ENCODE assay signal across 1 cellular context in genomic region chr3:50322386-50323091, GRCh38.
TF ChIP-seq lines count a peak whose summit lies in the region.

Gene HYAL2 (minus strand): TSS chr3:50322745. CDS start chr3:50320489, 2,256 bp downstream.

TF ChIP-seq in HepG2, 621 proteins besides CTCF, POLR2A, EP300 and RAD21 (continued from another document and continues in another):
- TF ChIP-seq ZNF281 (CRISPR knock-in tag; IDR thresholded peaks at IDR 0.05; ENCODE audit: borderline replicate concordance) (no peak), NONO (IDR thresholded peaks at IDR 0.05) (no peak), NONO (CRISPR knock-in tag; conservative IDR thresholded peaks at IDR 0.05) (0 out of 2 replicates have a peak, but pooled peaks have one; percentile 32), ZNF772 (CRISPR knock-in tag; IDR thresholded peaks at IDR 0.05) (no peak), POLR2G (IDR thresholded peaks at IDR 0.05; ENCODE audit: low read depth, low read length) (peak; percentile 16), PHF21A (CRISPR knock-in tag; IDR thresholded peaks at IDR 0.05) (no peak), ZNF333 (CRISPR knock-in tag; IDR thresholded peaks at IDR 0.05; ENCODE audit: borderline replicate concordance) (0 out of 2 replicates have a peak, but pooled peaks have one; percentile 14), NCOR1 (IDR thresholded peaks at IDR 0.05; ENCODE audit: borderline replicate concordance, low read length) (no peak), ELF3 (CRISPR knock-in tag; IDR thresholded peaks at IDR 0.05) (0 out of 2 replicates have a peak, but pooled peaks have one; percentile 23), HNRNPL (IDR thresholded peaks at IDR 0.05; ENCODE audit: low read depth, low read length) (0 out of 2 replicates have a peak, but pooled peaks have one; percentile 56), ZNF235 (CRISPR knock-in tag; IDR thresholded peaks at IDR 0.05; ENCODE audit: borderline replicate concordance) (no peak), SP4 (CRISPR knock-in tag; IDR thresholded peaks at IDR 0.05) (no peak), ZNF33B (CRISPR knock-in tag; IDR thresholded peaks at IDR 0.05) (no peak), ZNF318 (CRISPR knock-in tag; IDR thresholded peaks at IDR 0.05) (no peak), TEAD3 (CRISPR knock-in tag; optimal IDR thresholded peaks at IDR 0.05; ENCODE audit: borderline replicate concordance) (no peak), GATA4 (IDR thresholded peaks at IDR 0.05; ENCODE audit: borderline replicate concordance, low read depth) (no peak), TRAFD1 (CRISPR knock-in tag; IDR thresholded peaks at IDR 0.05; ENCODE audit: borderline replicate concordance) (0 out of 2 replicates have a peak, but pooled peaks have one; percentile 2), RBM22 (optimal IDR thresholded peaks at IDR 0.05; ENCODE audit: low read length) (peak; percentile 59), GMEB2 (CRISPR knock-in tag; IDR thresholded peaks at IDR 0.05; ENCODE audit: low read depth) (no peak), ETV5 (CRISPR knock-in tag; IDR thresholded peaks at IDR 0.05; ENCODE audit: borderline replicate concordance) (peak; percentile 48; the same call in 1 of the 2 replicates), ZNF543 (CRISPR knock-in tag; IDR thresholded peaks at IDR 0.05) (0 out of 2 replicates have a peak, but pooled peaks have one; percentile 31), ZBTB25 (CRISPR knock-in tag; IDR thresholded peaks at IDR 0.05) (no peak), ZSCAN29 (CRISPR knock-in tag; conservative IDR thresholded peaks at IDR 0.05) (0 out of 2 replicates have a peak, but pooled peaks have one; percentile 38), ZBTB34 (CRISPR knock-in tag; IDR thresholded peaks at IDR 0.05) (no peak), ZNF598 (CRISPR knock-in tag; IDR thresholded peaks at IDR 0.05; ENCODE audit: borderline replicate concordance) (0 out of 2 replicates have a peak, but pooled peaks have one; percentile 13), ZZZ3 (CRISPR knock-in tag; IDR thresholded peaks at IDR 0.05; ENCODE audit: borderline replicate concordance) (0 out of 2 replicates have a peak, but pooled peaks have one; percentile 34), RARA (CRISPR knock-in tag; IDR thresholded peaks at IDR 0.05) (peak; percentile 34), PAX8 (CRISPR knock-in tag; IDR thresholded peaks at IDR 0.05; ENCODE audit: borderline replicate concordance) (0 out of 2 replicates have a peak, but pooled peaks have one; percentile 27), MTA1 (CRISPR knock-in tag; IDR thresholded peaks at IDR 0.05; ENCODE audit: borderline replicate concordance) (peak; percentile 64; the same call in 1 of the 2 replicates), ZNF619 (CRISPR knock-in tag; IDR thresholded peaks at IDR 0.05) (no peak), FOSL1 (CRISPR knock-in tag; IDR thresholded peaks at IDR 0.05; ENCODE audit: borderline replicate concordance) (no peak), THRA (CRISPR knock-in tag; IDR thresholded peaks at IDR 0.05; ENCODE audit: borderline replicate concordance) (peak; percentile 31; the same call in 1 of the 2 replicates), FOXP1 (IDR thresholded peaks at IDR 0.05) (no peak), FOXP1 (CRISPR knock-in tag; IDR thresholded peaks at IDR 0.05) (no peak), ZC3H4 (CRISPR knock-in tag; IDR thresholded peaks at IDR 0.05; ENCODE audit: borderline replicate concordance) (0 out of 2 replicates have a peak, but pooled peaks have one; percentile 32), PCBP1 (IDR thresholded peaks at IDR 0.05; ENCODE audit: borderline replicate concordance, low read depth, low read length) (peak; percentile 85; the same call in 1 of the 2 replicates), CHCHD3 (CRISPR knock-in tag; IDR thresholded peaks at IDR 0.05) (no peak), MIER3 (CRISPR knock-in tag; IDR thresholded peaks at IDR 0.05; ENCODE audit: borderline replicate concordance) (no peak), ZNF383 (CRISPR knock-in tag; IDR thresholded peaks at IDR 0.05; ENCODE audit: borderline replicate concordance) (0 out of 2 replicates have a peak, but pooled peaks have one; percentile 77), HNF4G (IDR thresholded peaks at IDR 0.05; ENCODE audit: borderline replicate concordance, low read depth, low read length) (no peak), HNF4G (CRISPR knock-in tag; IDR thresholded peaks at IDR 0.05; ENCODE audit: borderline replicate concordance, low read depth) (no peak), NCOA2 (CRISPR knock-in tag; IDR thresholded peaks at IDR 0.05) (no peak), FOXO1 (CRISPR knock-in tag; IDR thresholded peaks at IDR 0.05) (no peak), TFDP1 (CRISPR knock-in tag; IDR thresholded peaks at IDR 0.05; ENCODE audit: borderline replicate concordance) (peak; percentile 14; the same call in 1 of the 2 replicates)
